Comparison of ENCODE assay signal across 8 cellular contexts in genomic region chr22:41619979-41620645, GRCh38. TPM values are rescaled to one million over a fixed set of nuclear protein-coding genes. Genes with fewer than 3 reads are reported as not detected.
DNase-seq lines count a peak whose midpoint lies in the region; ATAC-seq and TF ChIP-seq lines count a peak whose summit lies in the region.

No MANE protein-coding gene starts in this region.

- H3K27ac ChIP-seq in epithelial cell of prostate (peak overlapping the region; percentile 82), thoracic aorta (peak overlapping the region; percentile 93 to 94)

- H3K4me1 ChIP-seq in thoracic aorta (ENCODE audit: control insufficient read depth in 1 of 2, low read depth in 2 of 2), result peaks cover 20% of the 10 kb centered on the region in 2 donors

- no peaks in the 10 kb centered on the region for H3K9me3 Mint-ChIP-seq in naive thymus-derived CD8-positive, alpha-beta T cell

- H3K36me3 ChIP-seq in thoracic aorta, result peaks cover 13% of the 10 kb centered on the region

- POLR2A ChIA-PET in naive thymus-derived CD8-positive, alpha-beta T cell (lab: Charles Lee), result interaction anchor here (0.6 to 2.9 kb wide), 8 partner anchors 30 to 334 kb away, joined by 3 to 26 read pairs (median 5); partner anchors contain the start of genes ACO2, PHF5A, PMM1 and RANGAP1

- H3K9me3 ChIP-seq in thoracic aorta, result no peaks in the 10 kb centered on the region

- no peak for DNase-seq in AG10803 (ENCODE audit: low read depth)
- DNase-seq in NCI-H1092 (lab: John Stamatoyannopoulos, UW), result peak; percentile 25
- DNase-seq in activated CD8-positive, alpha-beta memory T cell treated with anti-CD3 and anti-CD28 coated beads for 24 hours, result peak; percentile 80
- no peak for DNase-seq in epithelial cell of prostate (ENCODE audit: low read depth, low spot score)
- peak in 9 of 10 donors; percentile 22 to 68 (median 40) for DNase-seq in naive thymus-derived CD8-positive, alpha-beta T cell
- no peak for DNase-seq in thoracic aorta (ENCODE audit: low spot score)
- no peak for DNase-seq in NCI-H2081 treated with DMSO at 0.1 percent for 48 hours (lab: John Stamatoyannopoulos, UW)

- TF ChIP-seq CTCF in AG10803 (conservative IDR thresholded peaks at IDR 0.05; ENCODE audit: low read length) (no peak), thoracic aorta (IDR thresholded peaks at IDR 0.05) (no peak)

- H3K36me3 Mint-ChIP-seq in naive thymus-derived CD8-positive, alpha-beta T cell, result peaks cover 0 to 34% (median 0%) of the 10 kb centered on the region in 3 donors

- peak; percentile 13 for ATAC-seq in GM19035 (IDR thresholded peaks at IDR 0.05; ENCODE audit: unreplicated experiment)
- ATAC-seq in naive thymus-derived CD8-positive, alpha-beta T cell, result peak; percentile 19 to 25
- ATAC-seq in thoracic aorta (ENCODE audit: insufficient number of reproducible peaks, low FRiP score, low read depth), result peak; percentile 5

- H3K27ac Mint-ChIP-seq in naive thymus-derived CD8-positive, alpha-beta T cell, result peak overlapping the region; percentile 80 to 100 (median 100)

- no peaks in the 10 kb centered on the region for H3K27me3 ChIP-seq in thoracic aorta (replicated peaks; ENCODE audit: insufficient read depth)

- H3K4me3 ChIP-seq in AG10803 (ENCODE audit: low read length) (peak overlapping the region; percentile 91), thoracic aorta (peak overlapping the region; percentile 100)

- H3K4me1 Mint-ChIP-seq in naive thymus-derived CD8-positive, alpha-beta T cell, result peaks cover 16 to 57% (median 46%) of the 10 kb centered on the region in 4 donors

- peak overlapping the region; percentile 89 to 100 (median 97) for H3K4me3 Mint-ChIP-seq in naive thymus-derived CD8-positive, alpha-beta T cell

- no peaks in the 10 kb centered on the region for H3K27me3 Mint-ChIP-seq in naive thymus-derived CD8-positive, alpha-beta T cell

RNA-seq across cellular contexts. Expression of gene DESI1, which starts 0.7 kb away (rescaled TPM):
- total RNA-seq in naive thymus-derived CD8-positive, alpha-beta T cell, result 10 to 100 TPM; 25.8 to 29.3 TPM
- 10 to 100 TPM in 2 of 3 donors, 1 to 10 TPM in 1; 7.5 to 13.9 (median 11.2) TPM for polyA plus RNA-seq in naive thymus-derived CD8-positive, alpha-beta T cell
- 10 to 100 TPM; 21.9 to 22.9 TPM for total RNA-seq in thoracic aorta

RNA-seq across cellular contexts. Expression of gene XRCC6, which starts 1.0 kb away (rescaled TPM):
- 100 to 1,000 TPM; 171 to 182 TPM for total RNA-seq in naive thymus-derived CD8-positive, alpha-beta T cell
- polyA plus RNA-seq in naive thymus-derived CD8-positive, alpha-beta T cell, result 100 to 1,000 TPM; 436 to 513 (median 454) TPM
- total RNA-seq in thoracic aorta, result 100 to 1,000 TPM; 126 to 131 TPM

RNA-seq across cellular contexts. Expression of gene PMM1, which starts 30.5 kb away (rescaled TPM):
- 10 to 100 TPM; 30.9 to 32.3 TPM for total RNA-seq in naive thymus-derived CD8-positive, alpha-beta T cell
- 10 to 100 TPM; 29.9 to 32.8 (median 32.4) TPM for polyA plus RNA-seq in naive thymus-derived CD8-positive, alpha-beta T cell
- total RNA-seq in thoracic aorta, result 10 to 100 TPM; 24.9 to 25.3 TPM

RNA-seq across cellular contexts. Expression of gene CSDC2, which starts 59.3 kb away (rescaled TPM):
- total RNA-seq in naive thymus-derived CD8-positive, alpha-beta T cell, result not detected
- polyA plus RNA-seq in naive thymus-derived CD8-positive, alpha-beta T cell, result not detected
- 100 to 1,000 TPM in 1 of 2 donors, 10 to 100 TPM in 1; 73.2 to 112 TPM for total RNA-seq in thoracic aorta

Comparison
In these comparisons a context has a peak if more than half of its experiments do, and no peak if none do; other contexts are left out.
1. DNase-seq: peak in NCI-H1092 (single experiment), activated CD8-positive, alpha-beta memory T cell treated with anti-CD3 and anti-CD28 coated beads for 24 hours (single experiment) and naive thymus-derived CD8-positive, alpha-beta T cell (9 of 10); none in AG10803 (single experiment), epithelial cell of prostate (single experiment), thoracic aorta (single experiment) and NCI-H2081 treated with DMSO at 0.1 percent for 48 hours (single experiment).
2. Peak in every context shown above with its lines, with median percentiles within 50 percentile points of each other: ATAC-seq.